ENCODE assay signal across 8 cellular contexts in the genomic region with DNA sequence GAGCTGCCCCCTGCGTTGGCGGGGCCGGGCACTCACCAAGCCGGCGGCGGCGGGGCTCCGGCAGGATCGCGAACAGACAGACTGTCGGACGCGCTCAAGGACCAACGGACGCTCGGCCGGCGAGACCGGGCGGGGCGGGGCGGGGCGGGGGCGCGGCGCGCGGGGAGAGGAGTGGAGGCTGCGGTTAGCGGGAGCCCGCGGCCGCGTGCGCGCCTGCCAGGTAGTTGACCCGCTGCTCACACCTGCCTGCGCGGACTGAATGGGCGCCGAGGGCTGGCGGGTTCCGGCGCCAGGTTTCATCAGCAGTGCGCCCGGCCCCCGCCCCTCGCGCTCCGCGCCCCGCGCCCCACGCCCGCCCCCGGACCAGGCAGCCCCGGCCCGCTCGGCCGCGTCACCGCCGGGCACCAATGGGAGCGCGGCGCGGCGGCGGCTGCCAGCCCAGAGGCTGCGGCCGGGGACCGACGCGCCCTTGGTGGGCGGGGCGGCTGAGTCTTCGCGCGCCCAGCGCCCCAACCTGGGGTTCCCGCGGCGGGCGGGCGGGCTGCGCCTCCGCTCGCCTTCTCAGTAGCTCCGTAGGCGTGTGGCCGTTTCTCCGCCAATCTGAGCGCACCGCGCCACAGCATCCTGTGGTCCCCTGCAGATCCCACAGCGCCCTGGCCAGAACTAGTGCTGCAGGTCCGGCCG. TPM values are rescaled to one million over a fixed set of nuclear protein-coding genes. Genes with fewer than 3 reads are reported as not detected.
DNase-seq lines count a peak whose midpoint lies in the region; ATAC-seq lines count a peak whose summit lies in the region.

Gene SLC7A1, minus strand, starts transcription at position 309 of the 684 bp plus-strand sequence. CDS start 59,500 bp downstream, outside the sequence.

- no peaks in the 10 kb centered on the region for H3K27me3 ChIP-seq in CD4-positive, alpha-beta memory T cell (ENCODE audit: insufficient read depth, low read length)
- no peaks in the 10 kb centered on the region for H3K27me3 ChIP-seq in effector memory CD4-positive, alpha-beta T cell (replicated peaks; ENCODE audit: control insufficient read depth, insufficient read depth, low read length, poor library complexity, severe bottlenecking)

- CTCF ChIA-PET in CD4-positive, alpha-beta memory T cell (lab: Charles Lee; ENCODE audit: partially characterized antibody) = interaction anchor here (1.1 to 1.7 kb wide), 2 partner anchors 88 to 516 kb away, joined by 3 to 7 read pairs; no protein-coding TSS in a partner anchor

- H3K4me3 Mint-ChIP-seq in CD4-positive, alpha-beta memory T cell = peak within 1 kb of the TSS; percentile 87 to 94 (median 92)

- POLR2A ChIA-PET in CD4-positive, alpha-beta memory T cell (lab: Charles Lee; ENCODE audit: partially characterized antibody) = interaction anchor here (0.8 to 3.0 kb wide), 6 partner anchors 9 to 521 kb away, joined by 3 to 10 read pairs (median 4); no protein-coding TSS in a partner anchor

- peaks cover 22 to 49% (median 34%) of the 10 kb centered on the region in 4 donors for H3K4me1 Mint-ChIP-seq in CD4-positive, alpha-beta memory T cell

- peak; percentile 91 for ATAC-seq in GM19397 (IDR thresholded peaks at IDR 0.05; ENCODE audit: unreplicated experiment)
- ATAC-seq in HG03558 (IDR thresholded peaks at IDR 0.05; ENCODE audit: extremely low read depth, unreplicated experiment) = peak; percentile 69

- H3K27ac Mint-ChIP-seq in CD4-positive, alpha-beta memory T cell = peak within 1 kb of the TSS; percentile 90 to 97 (median 93)

- peak within 1 kb of the TSS; percentile 66 for H3K27ac ChIP-seq in CD4-positive, alpha-beta memory T cell (ENCODE audit: low read depth, low read length)
- H3K27ac ChIP-seq in effector memory CD4-positive, alpha-beta T cell (ENCODE audit: insufficient read depth, low read length, poor library complexity, severe bottlenecking) = peak within 1 kb of the TSS; percentile 73

- peaks cover 6 to 8% of the 10 kb centered on the region in 2 donors for H3K36me3 Mint-ChIP-seq in CD4-positive, alpha-beta memory T cell

- H3K36me3 ChIP-seq in CD4-positive, alpha-beta memory T cell (ENCODE audit: insufficient read depth, low read length) = no peaks in the 10 kb centered on the region
- H3K36me3 ChIP-seq in effector memory CD4-positive, alpha-beta T cell (ENCODE audit: control insufficient read depth, insufficient read depth, low read length) = no peaks in the 10 kb centered on the region

- peaks cover 0 to 1% of the 10 kb centered on the region in 2 donors for H3K27me3 Mint-ChIP-seq in CD4-positive, alpha-beta memory T cell

- no peaks in the 10 kb centered on the region for H3K9me3 ChIP-seq in CD4-positive, alpha-beta memory T cell (ENCODE audit: control insufficient read depth in 1 of 2, low read length in 2 of 2)
- no peaks in the 10 kb centered on the region for H3K9me3 ChIP-seq in effector memory CD4-positive, alpha-beta T cell (ENCODE audit: control insufficient read depth, low read length)

- peaks cover 25% of the 10 kb centered on the region for H3K4me1 ChIP-seq in CD4-positive, alpha-beta memory T cell (ENCODE audit: insufficient read depth, low read length)
- H3K4me1 ChIP-seq in effector memory CD4-positive, alpha-beta T cell (ENCODE audit: control insufficient read depth, insufficient read depth, low read length, poor library complexity, severe bottlenecking) = peaks cover 5% of the 10 kb centered on the region

- H3K4me3 ChIP-seq in CD4-positive, alpha-beta memory T cell (ENCODE audit: low read length in 2 of 2) = peak within 1 kb of the TSS; percentile 59 to 61
- H3K4me3 ChIP-seq in effector memory CD4-positive, alpha-beta T cell (ENCODE audit: insufficient read depth, low read depth, low read length, poor library complexity, severe bottlenecking) = peak within 1 kb of the TSS; percentile 85

- DNase-seq in CD4-positive, alpha-beta memory T cell = peak; percentile 80 to 90 (median 88)
- DNase-seq in NCI-H82 treated with DMSO at 0.1 percent for 48 hours (lab: John Stamatoyannopoulos, UW; ENCODE audit: unreplicated experiment) = peak; percentile 83
- DNase-seq in activated CD8-positive, alpha-beta memory T cell treated with anti-CD3 and anti-CD28 coated beads for 1 hour (ENCODE audit: extremely low read depth in 1 of 2, low read depth in 1 of 2) = peak; percentile 42 to 73
- peak; percentile 70 to 75 (median 75) for DNase-seq in effector memory CD4-positive, alpha-beta T cell
- peak; percentile 82 to 88 for DNase-seq in lung microvascular endothelial cell (ENCODE audit: low read depth in 2 of 2)
- DNase-seq in stimulated activated CD4-positive, alpha-beta T cell treated with anti-CD3 and anti-CD28 coated beads, TNF-alpha, amount 100 ng/mL, for 48 hours (ENCODE audit: low read depth in 3 of 3) = peak; percentile 67 to 84 (median 72)

- no peaks in the 10 kb centered on the region for H3K9me3 Mint-ChIP-seq in CD4-positive, alpha-beta memory T cell

- intact Hi-C loops in CD4-positive, alpha-beta memory T cell (cut with micrococcal nuclease) = loop anchor here (1.0 to 10.0 kb wide), 6 partner anchors 88 to 1461 kb away; partner anchors contain the start of genes HMGB1, PAN3 and USPL1

RNA-seq across cellular contexts. Expression of gene SLC7A1, which starts in this region (rescaled TPM):
- total RNA-seq in CD4-positive, alpha-beta memory T cell = 10 to 100 TPM; 38.6 to 42.6 TPM
- polyA plus RNA-seq in CD4-positive, alpha-beta memory T cell = 1 to 10 TPM; 2.8 to 7.0 TPM
- 10.7 and 27.8 TPM in 2 replicates for total RNA-seq in lung microvascular endothelial cell

Comparison
In these comparisons a context has a peak if more than half of its experiments do, and no peak if none do; other contexts are left out.
1. Peak in every context shown above with its lines: DNase-seq, ATAC-seq, H3K4me3 ChIP-seq and H3K27ac ChIP-seq.